In the genomic region with DNA sequence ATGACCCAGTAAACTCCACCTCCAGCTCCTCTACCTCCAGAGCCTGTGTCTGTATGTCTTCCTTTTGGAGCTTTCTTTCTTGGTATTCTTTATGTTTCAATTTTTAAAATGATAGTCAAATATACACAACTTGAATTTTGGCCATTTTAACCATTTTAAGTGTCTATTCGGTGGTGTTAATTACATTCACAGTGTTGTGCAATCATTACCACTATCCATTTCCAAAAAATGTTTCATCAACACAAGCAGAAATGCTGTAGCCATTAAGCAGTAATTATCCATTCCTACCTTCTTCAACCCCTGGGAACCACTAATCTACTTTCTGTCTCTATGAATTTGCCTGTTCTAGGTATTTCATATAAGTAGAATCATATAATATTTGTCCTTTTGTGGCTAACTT, we compare ENCODE assay signal across 8 cellular contexts.
"Had no signal": no experiment of that assay in that cellular context is flagged by ENCODE, and none has a peak within 500 bp of the region (broad histone marks: within the 10 kb centered on the region; RNA-seq: fewer than 3 reads in every experiment).

No MANE protein-coding gene starts in this region.

- H3K9me3 ChIP-seq: HAP-1 had no signal

- DNase-seq: H7, HFFc6, KG1 had no signal

- H3K4me3 ChIP-seq: GM23338, HAP-1 had no signal

- H3K36me3 ChIP-seq: HAP-1 had no signal

- ATAC-seq: GM23338, HCT116 had no signal

- H3K27ac Mint-ChIP-seq: GM23338, HFFc6, IgD-negative memory B cell had no signal

- H3K4me2 ChIP-seq: GM23338 had no signal

- H2AFZ ChIP-seq: GM23338 had no signal

- H3K27ac ChIP-seq: HL-60 had no signal

- H3K4me3 Mint-ChIP-seq: GM23338, HFFc6, IgD-negative memory B cell had no signal

- H3K36me3 Mint-ChIP-seq: IgD-negative memory B cell had no signal

- H3K4me1 Mint-ChIP-seq: IgD-negative memory B cell had no signal
